In the genomic region with DNA sequence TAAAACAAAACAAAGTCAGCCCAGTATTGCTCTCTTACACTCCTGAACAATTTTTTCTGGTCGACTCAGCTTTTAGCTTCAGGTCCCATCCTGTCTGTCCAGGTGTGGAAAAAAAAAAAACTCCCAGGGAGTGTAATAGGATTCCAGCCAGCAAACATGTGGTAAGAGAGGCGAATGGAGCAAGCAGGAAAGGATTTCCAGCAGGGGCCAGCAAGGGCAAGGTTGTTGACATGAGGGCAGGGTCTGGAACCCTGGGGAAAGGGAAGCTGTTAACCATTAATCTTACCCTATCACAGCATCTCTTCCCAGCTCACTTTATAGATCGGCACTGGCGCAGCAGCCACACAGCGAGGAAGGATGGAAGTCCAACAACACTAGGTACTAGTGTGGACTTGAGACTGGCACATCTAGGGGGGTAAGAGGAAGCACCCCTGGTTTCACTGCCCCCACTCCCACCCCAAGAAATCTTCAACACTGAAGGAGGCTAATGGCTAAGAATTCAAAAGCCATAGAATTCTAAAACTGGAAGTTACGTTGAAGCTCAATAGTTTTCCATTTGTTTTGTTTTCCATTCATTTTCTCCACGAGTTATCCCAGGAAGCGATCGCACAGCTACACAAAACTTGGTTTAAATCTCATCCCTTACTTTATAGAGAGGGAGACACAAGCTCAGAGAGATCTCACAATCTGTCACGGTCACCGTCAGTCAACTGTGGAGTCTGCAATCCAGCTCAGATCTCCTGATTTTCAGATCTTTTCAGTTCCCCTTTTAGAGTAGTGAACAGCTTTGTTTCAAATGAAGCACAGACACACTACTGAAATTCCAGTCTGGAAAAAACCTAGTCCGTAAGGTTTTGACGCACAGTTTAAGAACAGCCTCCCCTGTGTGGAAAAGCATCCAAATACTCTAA, we compare ENCODE assay signal across 10 cellular contexts. TPM values are rescaled to one million over a fixed set of nuclear protein-coding genes. Genes with fewer than 3 reads are reported as not detected.
A peak's percentile ranks its signal among the peaks of the same experiment; 100 is the strongest.
DNase-seq lines count a peak whose midpoint lies in the region; ATAC-seq and TF ChIP-seq lines count a peak whose summit lies in the region.
"Had no signal": no experiment of that assay in that cellular context is flagged by ENCODE, and none has a peak within 500 bp of the region (broad histone marks: within the 10 kb centered on the region; RNA-seq: fewer than 3 reads in every experiment).

No MANE protein-coding gene starts in this region.

- no peaks in the 10 kb centered on the region for H3K9me3 Mint-ChIP-seq in nephron

- H3K36me3 Mint-ChIP-seq in nephron (ENCODE audit: low read depth): no peaks in the 10 kb centered on the region

- H3K4me1 Mint-ChIP-seq in nephron: peaks cover 48% of the 10 kb centered on the region

- TF ChIP-seq CTCF in epithelial cell of proximal tubule (conservative IDR thresholded peaks at IDR 0.05; ENCODE audit: low read depth, low read length) (no peak), nephron (IDR thresholded peaks at IDR 0.05; ENCODE audit: unreplicated experiment in 3 of 3) (no peak)

- DNase-seq in DMS53 (lab: John Stamatoyannopoulos, UW): peak; percentile 95
- DNase-seq in NCI-H82 (lab: John Stamatoyannopoulos, UW): peak; percentile 85
- DNase-seq in epithelial cell of proximal tubule (ENCODE audit: low read depth): peak; percentile 78
- no peak for DNase-seq in NCI-H1436 (lab: John Stamatoyannopoulos, UW)
- DNase-seq: adrenal gland, SHP77 had no signal

- ATAC-seq in HG02981 (IDR thresholded peaks at IDR 0.05; ENCODE audit: unreplicated experiment) (no peak), GM18517 (IDR thresholded peaks at IDR 0.05; ENCODE audit: unreplicated experiment) (no peak), HG03342 (IDR thresholded peaks at IDR 0.05; ENCODE audit: unreplicated experiment) (no peak)

- peaks cover 27% of the 10 kb centered on the region for H3K27me3 Mint-ChIP-seq in nephron (ENCODE audit: low read depth)

- H3K4me3 Mint-ChIP-seq in nephron: peak overlapping the region; percentile 3 to 21 (median 19)

- no peak overlapping the region for H3K4me3 ChIP-seq in epithelial cell of proximal tubule (ENCODE audit: low read depth, low read length)
- H3K4me3 ChIP-seq: adrenal gland had no signal

- H3K27ac Mint-ChIP-seq in nephron: peak overlapping the region; percentile 53 to 83 (median 60)

RNA-seq across cellular contexts. Expression of a gene that starts 53.4 kb away (rescaled TPM):
- total RNA-seq in epithelial cell of proximal tubule: 0.52 and 0.87 TPM in 2 replicates
